ENCODE assay signal across 2 cellular contexts in genomic region chr15:77642793-77643430, GRCh38.
TF ChIP-seq lines count a peak whose summit lies in the region.

No MANE protein-coding gene starts in this region.

TF ChIP-seq in H1, 55 proteins besides CTCF, POLR2A, EP300 and RAD21:
- TF ChIP-seq SIRT6 (IDR thresholded peaks at IDR 0.05; ENCODE audit: low read length) (no peak), FOSL1 (IDR thresholded peaks at IDR 0.05; ENCODE audit: insufficient read depth, low read depth, low read length) (no peak), SP1 (IDR thresholded peaks at IDR 0.05; ENCODE audit: low read depth, low read length) (no peak), EGR1 (IDR thresholded peaks at IDR 0.05; ENCODE audit: borderline replicate concordance, low read depth, low read length) (no peak), RXRA (IDR thresholded peaks at IDR 0.05; ENCODE audit: insufficient read depth, low read depth, low read length) (no peak), EZH2 (IDR thresholded peaks at IDR 0.05; ENCODE audit: low read depth, low read length, severe bottlenecking) (no peak), BACH1 (IDR thresholded peaks at IDR 0.05; ENCODE audit: low read length) (no peak), SIX5 (IDR thresholded peaks at IDR 0.05; ENCODE audit: low read depth, low read length) (no peak), SAP30 (IDR thresholded peaks at IDR 0.05; ENCODE audit: insufficient read depth, insufficient replicate concordance, low read length) (no peak), PHF8 (conservative IDR thresholded peaks at IDR 0.05; ENCODE audit: low read depth, low read length) (no peak), TAF7 (optimal IDR thresholded peaks at IDR 0.05; ENCODE audit: borderline replicate concordance, low read depth, low read length) (no peak), GABPA (IDR thresholded peaks at IDR 0.05; ENCODE audit: borderline replicate concordance, insufficient read depth, low read length) (no peak), CBX5 (IDR thresholded peaks at IDR 0.05; ENCODE audit: low read depth, low read length) (no peak), CREB1 (IDR thresholded peaks at IDR 0.05) (no peak), ATF3 (IDR thresholded peaks at IDR 0.05; ENCODE audit: insufficient read depth, low read depth, low read length) (no peak), CHD2 (IDR thresholded peaks at IDR 0.05; ENCODE audit: low read length) (no peak), SIN3A (conservative IDR thresholded peaks at IDR 0.05 in 1 of 2, IDR thresholded peaks at IDR 0.05 in 1 of 2; ENCODE audit: low read depth in 1 of 2, low read length in 2 of 2) (no peak), NRF1 (IDR thresholded peaks at IDR 0.05; ENCODE audit: low read depth, low read length) (no peak)
- TF ChIP-seq, protein P1, sequence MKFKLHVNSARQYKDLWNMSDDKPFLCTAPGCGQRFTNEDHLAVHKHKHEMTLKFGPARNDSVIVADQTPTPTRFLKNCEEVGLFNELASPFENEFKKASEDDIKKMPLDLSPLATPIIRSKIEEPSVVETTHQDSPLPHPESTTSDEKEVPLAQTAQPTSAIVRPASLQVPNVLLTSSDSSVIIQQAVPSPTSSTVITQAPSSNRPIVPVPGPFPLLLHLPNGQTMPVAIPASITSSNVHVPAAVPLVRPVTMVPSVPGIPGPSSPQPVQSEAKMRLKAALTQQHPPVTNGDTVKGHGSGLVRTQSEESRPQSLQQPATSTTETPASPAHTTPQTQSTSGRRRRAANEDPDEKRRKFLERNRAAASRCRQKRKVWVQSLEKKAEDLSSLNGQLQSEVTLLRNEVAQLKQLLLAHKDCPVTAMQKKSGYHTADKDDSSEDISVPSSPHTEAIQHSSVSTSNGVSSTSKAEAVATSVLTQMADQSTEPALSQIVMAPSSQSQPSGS (IDR thresholded peaks at IDR 0.05; ENCODE audit: low read length) = no peak

TF ChIP-seq in HepG2, 621 proteins besides CTCF, POLR2A, EP300 and RAD21:
- TF ChIP-seq ZNF501 (CRISPR knock-in tag; IDR thresholded peaks at IDR 0.05) (no peak), ZNF687 (CRISPR knock-in tag; IDR thresholded peaks at IDR 0.05) (peak; percentile 36; the same call in 1 of the 2 replicates), ZNF407 (CRISPR knock-in tag; IDR thresholded peaks at IDR 0.05; ENCODE audit: not compliant biosample characterization) (peak; percentile 26), PLRG1 (conservative IDR thresholded peaks at IDR 0.05) (no peak), THYN1 (CRISPR knock-in tag; IDR thresholded peaks at IDR 0.05; ENCODE audit: borderline replicate concordance, low read depth) (peak; percentile 56; the same call in 1 of the 2 replicates), FOXA3 (CRISPR knock-in tag; IDR thresholded peaks at IDR 0.05) (no peak), ZNF292 (CRISPR knock-in tag; IDR thresholded peaks at IDR 0.05; ENCODE audit: borderline replicate concordance, low read depth) (peak; percentile 54; the same call in 1 of the 2 replicates), TOE1 (CRISPR knock-in tag; IDR thresholded peaks at IDR 0.05) (no peak), KDM5B (CRISPR knock-in tag; IDR thresholded peaks at IDR 0.05; ENCODE audit: borderline replicate concordance) (0 out of 2 replicates have a peak, but pooled peaks have one; percentile 20), ZNF333 (CRISPR knock-in tag; IDR thresholded peaks at IDR 0.05; ENCODE audit: borderline replicate concordance) (no peak), SATB2 (CRISPR knock-in tag; IDR thresholded peaks at IDR 0.05) (no peak), ZNF768 (CRISPR knock-in tag; IDR thresholded peaks at IDR 0.05) (peak; percentile 63)
